Comparison of ENCODE assay signal across 11 cellular contexts in the genomic region with DNA sequence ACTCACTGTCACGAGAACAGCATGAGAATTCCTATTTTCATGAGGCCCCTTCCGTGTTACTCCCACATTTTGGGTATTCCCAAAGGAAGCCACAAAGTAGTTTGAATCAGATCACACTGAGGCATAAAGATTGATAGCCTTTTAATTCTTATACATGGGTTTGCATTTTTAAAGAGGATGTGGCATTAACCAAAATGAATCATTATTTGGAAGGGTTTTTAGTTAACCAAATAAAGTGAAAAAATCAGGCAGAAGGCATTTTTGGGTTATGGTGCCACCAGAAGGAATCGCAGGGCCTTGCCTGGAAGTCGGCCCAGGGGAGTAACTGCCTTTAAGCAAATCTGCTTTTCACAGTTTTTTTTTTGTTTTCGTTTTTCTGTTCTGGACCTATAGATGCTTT. TPM values are rescaled to one million over a fixed set of nuclear protein-coding genes. Genes with fewer than 3 reads are reported as not detected.
A peak's percentile ranks its signal among the peaks of the same experiment; 100 is the strongest.
DNase-seq lines count a peak whose midpoint lies in the region; ATAC-seq, FAIRE-seq and TF ChIP-seq lines count a peak whose summit lies in the region.
"Had no signal": no experiment of that assay in that cellular context is flagged by ENCODE, and none has a peak within 500 bp of the region (broad histone marks: within the 10 kb centered on the region; RNA-seq: fewer than 3 reads in every experiment).

No MANE protein-coding gene starts in this region.

- peak in 1 of 3 experiments; percentile 36 for TF ChIP-seq CTCF in keratinocyte (optimal IDR thresholded peaks at IDR 0.05 in 1 of 3, IDR thresholded peaks at IDR 0.05 in 1 of 3, conservative IDR thresholded peaks at IDR 0.05 in 1 of 3; ENCODE audit: extremely low read depth in 1 of 3, insufficient read depth in 2 of 3, low read length in 3 of 3)

- H3K4me1 ChIP-seq in ACC112 (ENCODE audit: control insufficient read depth, insufficient read depth, low read length, unreplicated experiment) = peaks cover 22% of the 10 kb centered on the region
- peaks cover 31% of the 10 kb centered on the region for H3K4me1 ChIP-seq in keratinocyte (ENCODE audit: control insufficient read depth, extremely low read depth, insufficient read depth, low read length)

- DNase-seq in H4 (ENCODE audit: low spot score) (peak; percentile 52), amniotic epithelial cell (ENCODE audit: low read depth) (peak; percentile 25), keratinocyte (ENCODE audit: low read depth, low spot score) (peak; percentile 7), H7 (no peak), DMS 273 treated with DMSO at 0.1 percent for 48 hours (lab: John Stamatoyannopoulos, UW) (no peak), GF-D8 (lab: John Stamatoyannopoulos, UW) (no peak)
- DNase-seq: activated CD4-positive, CD25-positive, alpha-beta regulatory T cell; CD8-positive, alpha-beta T cell; naive thymus-derived CD4-positive, alpha-beta T cell had no signal

- no peak overlapping the region for H2AFZ ChIP-seq in ACC112 (ENCODE audit: low read length, unreplicated experiment)
- H2AFZ ChIP-seq in keratinocyte (ENCODE audit: control insufficient read depth, low read length) = no peak overlapping the region

- H4K20me1 ChIP-seq in keratinocyte (ENCODE audit: control insufficient read depth, extremely low read depth, insufficient read depth, low read length) = peaks cover 13% of the 10 kb centered on the region

- no peak for FAIRE-seq in keratinocyte (lab: Jason Lieb, UNC)

- H3K9me1 ChIP-seq in keratinocyte (ENCODE audit: control insufficient read depth, extremely low read depth, insufficient read depth, low read length) = no peaks in the 10 kb centered on the region

- H3K79me2 ChIP-seq in ACC112 (ENCODE audit: control insufficient read depth, insufficient read depth, low read length, unreplicated experiment) (peaks cover 58% of the 10 kb centered on the region), keratinocyte (ENCODE audit: control insufficient read depth, insufficient read depth, low read length) (peaks cover 78% of the 10 kb centered on the region)

- peak overlapping the region; percentile 10 for H3K9ac ChIP-seq in keratinocyte (ENCODE audit: control insufficient read depth, extremely low read depth, insufficient read depth, low read length)

- dilution Hi-C loops in keratinocyte (cut with MboI; ENCODE audit: extremely low pct_ligation_motif_present, low sequenced_read_pairs) = no loop called here

- H3K36me3 ChIP-seq in ACC112 (ENCODE audit: insufficient read depth, low read length) (0 out of 2 replicates have a peak, but pooled peaks cover 9% of the 10 kb centered on the region), keratinocyte (ENCODE audit: control insufficient read depth in 2 of 2, extremely low read depth in 1 of 2, insufficient read depth in 2 of 2, low read length in 2 of 2) (peaks cover 6 to 11% of the 10 kb centered on the region in 2 experiments), H7 (replicated peaks; ENCODE audit: control insufficient read depth, insufficient read depth, low read length) (no peaks in the 10 kb centered on the region; the same call in 1 of the 2 replicates)

- ATAC-seq in GM19351 (IDR thresholded peaks at IDR 0.05; ENCODE audit: unreplicated experiment) = no peak
- ATAC-seq: CD8-positive, alpha-beta T cell; naive thymus-derived CD4-positive, alpha-beta T cell had no signal

- H3K4me2 ChIP-seq in keratinocyte (ENCODE audit: control insufficient read depth, extremely low read depth, insufficient read depth, low read depth, low read length) = peak overlapping the region; percentile 60

- H3K4me3 ChIP-seq in ACC112 (ENCODE audit: low read depth, low read length) = no peak overlapping the region; the same call in 1 of the 2 replicates
- peak overlapping the region in 1 of 3 experiments; percentile 30 for H3K4me3 ChIP-seq in keratinocyte (ENCODE audit: control insufficient read depth in 2 of 3, extremely low read depth in 1 of 3, insufficient read depth in 2 of 3, low read depth in 1 of 3, low read length in 3 of 3)
- no peak overlapping the region for H3K4me3 ChIP-seq in H7 (ENCODE audit: insufficient read depth, low read depth, low read length)

- H3K9me3 ChIP-seq in keratinocyte (ENCODE audit: control insufficient read depth, low read depth, low read length) = no peaks in the 10 kb centered on the region

- H3K27ac ChIP-seq in ACC112 (ENCODE audit: low read depth, low read length) (peak overlapping the region; percentile 9), keratinocyte (ENCODE audit: control insufficient read depth, insufficient read depth, low read length) (peak overlapping the region; percentile 42)

- H3K27me3 ChIP-seq in ACC112 (ENCODE audit: insufficient read depth, low read length) (no peaks in the 10 kb centered on the region), keratinocyte (ENCODE audit: control insufficient read depth, extremely low read depth, insufficient read depth, low read length) (no peaks in the 10 kb centered on the region), H7 (ENCODE audit: control insufficient read depth, insufficient read depth, low read length) (no peaks in the 10 kb centered on the region)

RNA-seq across cellular contexts. Expression of a gene that starts 55.4 kb away (rescaled TPM):
- total RNA-seq in H4 (2014; rRNA removed; shearing (Covaris generic)) = 65.0 and 81.1 TPM in 2 replicates
- 85.0 to 129 TPM (median 105 TPM) in 3 replicates for polyA plus RNA-seq in keratinocyte
- 105 TPM for polyA plus RNA-seq in keratinocyte (2011; ENCODE audit: low read depth)
- polyA plus RNA-seq in keratinocyte (2011; cell fraction: cytosol; rRNA removed) = 47.6 and 89.2 TPM in 2 replicates
- 155 and 157 TPM in 2 replicates for polyA plus RNA-seq in keratinocyte (2011; cell fraction: nucleus; rRNA removed)
- polyA plus RNA-seq in keratinocyte (2012; ENCODE audit: low replicate concordance) = 71.8 and 94.1 TPM in 2 replicates
- polyA minus RNA-seq in keratinocyte = 87.1 to 111 TPM (median 90.0 TPM) in 3 replicates
- 119 TPM for polyA minus RNA-seq in keratinocyte (2011; cell fraction: cytosol; rRNA and poly(A)+ RNA removed)
- polyA minus RNA-seq in keratinocyte (2011; cell fraction: nucleus; rRNA and poly(A)+ RNA removed) = 178 and 283 TPM in 2 replicates
- 72.1 and 87.6 TPM in 2 replicates for total RNA-seq in H7 (2014; rRNA removed; shearing (Covaris generic))

Comparison
In these comparisons a context has a peak if more than half of its experiments do, and no peak if none do; other contexts are left out.
1. DNase-seq: peak in H4 (single experiment), amniotic epithelial cell (single experiment) and keratinocyte (single experiment); none in H7 (single experiment), DMS 273 treated with DMSO at 0.1 percent for 48 hours (single experiment) and GF-D8 (single experiment).